22 cellular contexts compared by ENCODE assay signal in the genomic region with DNA sequence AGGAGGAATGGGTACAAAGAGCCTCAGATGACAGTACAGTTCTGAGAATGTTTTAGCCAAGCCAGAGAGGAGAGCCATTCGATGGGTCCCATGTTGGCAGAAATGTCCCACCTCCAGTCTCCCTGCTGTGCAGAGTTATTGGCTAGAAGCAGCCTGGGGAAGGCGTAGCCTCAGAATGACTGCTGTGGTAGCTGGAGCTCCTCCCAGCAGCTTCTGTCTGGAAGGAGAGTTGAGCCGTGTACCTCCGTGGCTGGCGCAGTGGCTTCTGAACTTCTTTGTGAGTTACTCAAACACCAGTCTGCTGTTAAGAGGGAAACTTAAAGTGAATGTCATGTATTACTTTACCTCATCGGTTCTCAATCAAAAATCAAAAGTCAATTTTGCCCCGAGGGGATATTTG.
DNase-seq lines count a peak whose midpoint lies in the region; ATAC-seq and TF ChIP-seq lines count a peak whose summit lies in the region.
"Had no signal": no experiment of that assay in that cellular context is flagged by ENCODE, and none has a peak within 500 bp of the region (broad histone marks: within the 10 kb centered on the region; RNA-seq: fewer than 3 reads in every experiment).

No MANE protein-coding gene starts in this region.

- H3K27ac Mint-ChIP-seq in H9 = no peak overlapping the region
- H3K27ac Mint-ChIP-seq: CD4-positive, CD25-positive, alpha-beta regulatory T cell had no signal

- no peak for TF ChIP-seq CTCF in H9 (conservative IDR thresholded peaks at IDR 0.05)
- TF ChIP-seq CTCF in hepatocyte (IDR thresholded peaks at IDR 0.05; ENCODE audit: poor library complexity) = no peak
- TF ChIP-seq CTCF in osteoblast (IDR thresholded peaks at IDR 0.05; ENCODE audit: extremely low read depth, low read depth, low read length) = no peak
- TF ChIP-seq CTCF in GM10248 (IDR thresholded peaks at IDR 0.05; ENCODE audit: control extremely low read depth, extremely low read depth, low read depth, missing control alignments) = no peak

- H3K23ac ChIP-seq in H9 (ENCODE audit: insufficient read length, low read depth, low read length) = no peak overlapping the region

- no peak overlapping the region for H3K4me3 ChIP-seq in hepatocyte
- H3K4me3 ChIP-seq in osteoblast (ENCODE audit: insufficient read depth, low read length) = no peak overlapping the region
- H3K4me3 ChIP-seq: PC-9 had no signal

- no peak overlapping the region for H3K4me3 Mint-ChIP-seq in H9
- H3K4me3 Mint-ChIP-seq: CD4-positive, CD25-positive, alpha-beta regulatory T cell had no signal

- no peak overlapping the region for H4K91ac ChIP-seq in H9 (ENCODE audit: insufficient read length, low read depth, low read length)

- H2BK12ac ChIP-seq in H9 (ENCODE audit: insufficient read length, low read depth, low read length) = no peak overlapping the region

- no peaks in the 10 kb centered on the region for H3K23me2 ChIP-seq in H9 (ENCODE audit: insufficient read length, low read depth, low read length, poor library complexity, severe bottlenecking)

- no peak overlapping the region for H3K18ac ChIP-seq in H9 (ENCODE audit: insufficient read length, low read depth, low read length)

- no peak overlapping the region for H2BK20ac ChIP-seq in H9 (ENCODE audit: low read depth, low read length, poor library complexity, severe bottlenecking)

- ATAC-seq in HG03439 (IDR thresholded peaks at IDR 0.05; ENCODE audit: unreplicated experiment) = no peak
- ATAC-seq: Right ventricle myocardium inferior, SK-N-SH treated with all-trans-retinoic acid at 6 μM for 48 hours had no signal

- no peak overlapping the region for H3K4ac ChIP-seq in H9 (ENCODE audit: low read depth, low read length)

- H3K27ac ChIP-seq in H9 (ENCODE audit: insufficient read length, low read depth, low read length) (no peak overlapping the region), hepatocyte (no peak overlapping the region), osteoblast (ENCODE audit: low read depth, low read length) (no peak overlapping the region)
- H3K27ac ChIP-seq: PC-9 had no signal

- H3K27me3 ChIP-seq in H9 (ENCODE audit: insufficient read depth, low read length) (no peaks in the 10 kb centered on the region), hepatocyte (no peaks in the 10 kb centered on the region), osteoblast (ENCODE audit: insufficient read depth, low read length) (peaks cover 4% of the 10 kb centered on the region)

- no peak overlapping the region for H3K56ac ChIP-seq in H9 (ENCODE audit: insufficient read length, low read depth, low read length)

- POLR2A ChIA-PET in GM10248 (lab: Yijun Ruan, JAX) = no interaction called here

- CTCF ChIA-PET in GM10248 (lab: Yijun Ruan, JAX) = interaction anchor here (1.4 kb wide), 1 partner anchor 14 kb away, joined by 3 read pairs; no protein-coding TSS in a partner anchor

- H3K9me2 ChIP-seq in hepatocyte (replicated peaks; ENCODE audit: insufficient read depth) = no peaks in the 10 kb centered on the region

- H3K14ac ChIP-seq in H9 (ENCODE audit: insufficient read depth, low read length) = no peak overlapping the region

- H3K4me2 ChIP-seq in H9 (ENCODE audit: insufficient read depth, insufficient read length, low read length) (no peak overlapping the region), hepatocyte (no peak overlapping the region), osteoblast (ENCODE audit: insufficient read depth, low read length) (no peak overlapping the region)
- H3K4me2 ChIP-seq: PC-9 had no signal

- no peak overlapping the region for H2BK5ac ChIP-seq in H9 (ENCODE audit: insufficient read length, low read length)

- DNase-seq in A172 (ENCODE audit: low spot score) (peak; percentile 22), H9 (peak; percentile 36), RPMI8226 (peak; percentile 2), hepatocyte (ENCODE audit: low spot score) (peak; percentile 16), osteoblast (ENCODE audit: insufficient read length, low spot score, missing footprints) (no peak), GM10248 (ENCODE audit: extremely low spot score) (no peak), DMS 273 (lab: John Stamatoyannopoulos, UW; ENCODE audit: unreplicated experiment) (no peak)
- DNase-seq: Calu3; CD4-positive, CD25-positive, alpha-beta regulatory T cell; DMS79; GF-D8; GOT3; IMR-90; NCI-H1436; NCI-H2081 treated with DMSO at 0.1 percent for 48 hours; NCI-H345; NCI-H526 treated with DMSO at 0.1 percent for 48 hours; NK-92 treated with Interleukin-12 subunit alpha and Interleukin-12 subunit beta, amount 100 ng/mL, for 24 hours; PC-9 had no signal

- H3K79me2 ChIP-seq in H9 (ENCODE audit: insufficient read depth, low read length) (no peaks in the 10 kb centered on the region), hepatocyte (no peaks in the 10 kb centered on the region), osteoblast (ENCODE audit: insufficient read depth, low read length) (no peaks in the 10 kb centered on the region)

- H4K5ac ChIP-seq in H9 (ENCODE audit: insufficient read length, low read depth, low read length) = no peak overlapping the region

- peaks cover 7 to 12% of the 10 kb centered on the region in 2 experiments for H3K4me1 Mint-ChIP-seq in H9
- H3K4me1 Mint-ChIP-seq: CD4-positive, CD25-positive, alpha-beta regulatory T cell had no signal

- H2BK120ac ChIP-seq in H9 (ENCODE audit: low read depth, low read length, poor library complexity, severe bottlenecking) = no peak overlapping the region

- H4K20me1 ChIP-seq in H9 (ENCODE audit: control insufficient read depth, insufficient read depth, insufficient read length) (no peaks in the 10 kb centered on the region), hepatocyte (ENCODE audit: insufficient read depth, poor library complexity, severe bottlenecking) (no peaks in the 10 kb centered on the region), osteoblast (ENCODE audit: insufficient read depth, low read length) (no peaks in the 10 kb centered on the region)

- H3K9me3 ChIP-seq in H9 (ENCODE audit: control insufficient read depth, low read depth, low read length) = no peaks in the 10 kb centered on the region
- H3K9me3 ChIP-seq in hepatocyte (ENCODE audit: low read depth) = no peaks in the 10 kb centered on the region
- H3K9me3 ChIP-seq in osteoblast (ENCODE audit: low read depth, low read length) = no peaks in the 10 kb centered on the region

- H3K4me1 ChIP-seq in H9 (ENCODE audit: insufficient read depth, low read length) (no peaks in the 10 kb centered on the region), hepatocyte (ENCODE audit: insufficient read depth) (peaks cover 8% of the 10 kb centered on the region), osteoblast (ENCODE audit: insufficient read depth, low read length) (peaks cover 6% of the 10 kb centered on the region)

- H2AFZ ChIP-seq in H9 (ENCODE audit: low read length) = no peak overlapping the region
- no peak overlapping the region for H2AFZ ChIP-seq in hepatocyte
- no peak overlapping the region for H2AFZ ChIP-seq in osteoblast (ENCODE audit: low read length)
- H2AFZ ChIP-seq: PC-9 had no signal

- H3T11ph ChIP-seq in H9 (ENCODE audit: low read length) = no peak overlapping the region

- no peak overlapping the region for H3K9ac ChIP-seq in H9 (ENCODE audit: extremely low read depth, insufficient read length, low read length)

- H2BK15ac ChIP-seq in H9 (ENCODE audit: low read depth, low read length) = no peak overlapping the region

- no peaks in the 10 kb centered on the region for H3K79me1 ChIP-seq in H9 (ENCODE audit: insufficient read depth, low read depth, low read length, poor library complexity, severe bottlenecking)

- no peaks in the 10 kb centered on the region for H3K36me3 ChIP-seq in hepatocyte (replicated peaks; ENCODE audit: insufficient read depth, low read depth)
- H3K36me3 ChIP-seq in osteoblast (ENCODE audit: insufficient read depth, low read length) = no peaks in the 10 kb centered on the region

- no peaks in the 10 kb centered on the region for H3K27me3 Mint-ChIP-seq in H9 (ENCODE audit: low read depth)
- H3K27me3 Mint-ChIP-seq: CD4-positive, CD25-positive, alpha-beta regulatory T cell had no signal

- WGBS in H9 (ENCODE audit: extremely low coverage, insufficient read length, low lambda C conversion rate) = no CpG with 5 or more reads among the region's 7 CpGs
- 76% methylated on average over 7 of the region's 7 CpGs for WGBS in hepatocyte (ENCODE audit: low lambda C conversion rate, missing lambda C conversion rate)

- H3K36me3 Mint-ChIP-seq in H9 (ENCODE audit: insufficient read depth in 1 of 3, low read depth in 3 of 3) = no peaks in the 10 kb centered on the region; a peak in 1 of 7 replicates
- H3K36me3 Mint-ChIP-seq: CD4-positive, CD25-positive, alpha-beta regulatory T cell had no signal

- H4K8ac ChIP-seq in H9 (replicated peaks; ENCODE audit: insufficient read length, low read depth, low read length) = no peak overlapping the region

- no peak overlapping the region for H2AK5ac ChIP-seq in H9 (ENCODE audit: insufficient read length, low read length)

- H3K9me3 Mint-ChIP-seq in H9 = no peaks in the 10 kb centered on the region

Comparison
In these comparisons a context has a peak if more than half of its experiments do, and no peak if none do; other contexts are left out.
1. DNase-seq: peak in A172 (single experiment), H9 (single experiment), RPMI8226 (single experiment) and hepatocyte (single experiment); none in osteoblast (single experiment), GM10248 (single experiment) and DMS 273 (single experiment).